In the genomic region with DNA sequence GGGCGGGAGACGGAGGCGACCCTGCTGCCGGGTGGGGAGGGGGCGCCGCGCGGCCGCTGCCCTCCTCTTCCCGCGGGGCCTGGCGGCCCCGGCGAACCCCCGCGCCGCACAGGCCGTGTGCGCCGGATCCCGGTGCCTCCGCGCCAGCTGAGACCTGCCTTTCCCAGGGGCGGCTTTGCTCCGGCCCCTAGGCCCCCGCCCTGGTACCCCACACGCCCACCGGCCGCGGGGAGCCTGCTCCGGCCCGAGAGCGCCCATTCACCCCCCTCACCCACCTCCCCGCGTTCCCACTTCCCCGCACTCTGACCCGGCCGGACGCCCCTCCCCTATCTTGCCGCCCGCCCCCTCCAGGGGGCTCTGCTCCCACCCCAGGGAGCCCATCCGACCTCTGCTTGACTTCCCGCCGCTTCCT, we compare ENCODE assay signal across 1 cellular context.
TF ChIP-seq lines count a peak whose summit lies in the region.

No MANE protein-coding gene starts in this region.

TF ChIP-seq in HCT116, 20 proteins besides CTCF, POLR2A, EP300 and RAD21 (continued from another document):
- TF ChIP-seq, protein P1, sequence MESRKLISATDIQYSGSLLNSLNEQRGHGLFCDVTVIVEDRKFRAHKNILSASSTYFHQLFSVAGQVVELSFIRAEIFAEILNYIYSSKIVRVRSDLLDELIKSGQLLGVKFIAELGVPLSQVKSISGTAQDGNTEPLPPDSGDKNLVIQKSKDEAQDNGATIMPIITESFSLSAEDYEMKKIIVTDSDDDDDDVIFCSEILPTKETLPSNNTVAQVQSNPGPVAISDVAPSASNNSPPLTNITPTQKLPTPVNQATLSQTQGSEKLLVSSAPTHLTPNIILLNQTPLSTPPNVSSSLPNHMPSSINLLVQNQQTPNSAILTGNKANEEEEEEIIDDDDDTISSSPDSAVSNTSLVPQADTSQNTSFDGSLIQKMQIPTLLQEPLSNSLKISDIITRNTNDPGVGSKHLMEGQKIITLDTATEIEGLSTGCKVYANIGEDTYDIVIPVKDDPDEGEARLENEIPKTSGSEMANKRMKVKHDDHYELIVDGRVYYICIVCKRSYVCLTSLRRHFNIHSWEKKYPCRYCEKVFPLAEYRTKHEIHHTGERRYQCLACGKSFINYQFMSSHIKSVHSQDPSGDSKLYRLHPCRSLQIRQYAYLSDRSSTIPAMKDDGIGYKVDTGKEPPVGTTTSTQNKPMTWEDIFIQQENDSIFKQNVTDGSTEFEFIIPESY (IDR thresholded peaks at IDR 0.05; ENCODE audit: extremely low read depth, insufficient replicate concordance, low read length) = no peak
- no peak for TF ChIP-seq ZFX (IDR thresholded peaks at IDR 0.05)
- no peak for TF ChIP-seq CBX3 (IDR thresholded peaks at IDR 0.05; ENCODE audit: low read depth)
- TF ChIP-seq, protein P2, sequence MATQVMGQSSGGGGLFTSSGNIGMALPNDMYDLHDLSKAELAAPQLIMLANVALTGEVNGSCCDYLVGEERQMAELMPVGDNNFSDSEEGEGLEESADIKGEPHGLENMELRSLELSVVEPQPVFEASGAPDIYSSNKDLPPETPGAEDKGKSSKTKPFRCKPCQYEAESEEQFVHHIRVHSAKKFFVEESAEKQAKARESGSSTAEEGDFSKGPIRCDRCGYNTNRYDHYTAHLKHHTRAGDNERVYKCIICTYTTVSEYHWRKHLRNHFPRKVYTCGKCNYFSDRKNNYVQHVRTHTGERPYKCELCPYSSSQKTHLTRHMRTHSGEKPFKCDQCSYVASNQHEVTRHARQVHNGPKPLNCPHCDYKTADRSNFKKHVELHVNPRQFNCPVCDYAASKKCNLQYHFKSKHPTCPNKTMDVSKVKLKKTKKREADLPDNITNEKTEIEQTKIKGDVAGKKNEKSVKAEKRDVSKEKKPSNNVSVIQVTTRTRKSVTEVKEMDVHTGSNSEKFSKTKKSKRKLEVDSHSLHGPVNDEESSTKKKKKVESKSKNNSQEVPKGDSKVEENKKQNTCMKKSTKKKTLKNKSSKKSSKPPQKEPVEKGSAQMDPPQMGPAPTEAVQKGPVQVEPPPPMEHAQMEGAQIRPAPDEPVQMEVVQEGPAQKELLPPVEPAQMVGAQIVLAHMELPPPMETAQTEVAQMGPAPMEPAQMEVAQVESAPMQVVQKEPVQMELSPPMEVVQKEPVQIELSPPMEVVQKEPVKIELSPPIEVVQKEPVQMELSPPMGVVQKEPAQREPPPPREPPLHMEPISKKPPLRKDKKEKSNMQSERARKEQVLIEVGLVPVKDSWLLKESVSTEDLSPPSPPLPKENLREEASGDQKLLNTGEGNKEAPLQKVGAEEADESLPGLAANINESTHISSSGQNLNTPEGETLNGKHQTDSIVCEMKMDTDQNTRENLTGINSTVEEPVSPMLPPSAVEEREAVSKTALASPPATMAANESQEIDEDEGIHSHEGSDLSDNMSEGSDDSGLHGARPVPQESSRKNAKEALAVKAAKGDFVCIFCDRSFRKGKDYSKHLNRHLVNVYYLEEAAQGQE (IDR thresholded peaks at IDR 0.05; ENCODE audit: low read depth) = no peak
- TF ChIP-seq, protein P3, sequence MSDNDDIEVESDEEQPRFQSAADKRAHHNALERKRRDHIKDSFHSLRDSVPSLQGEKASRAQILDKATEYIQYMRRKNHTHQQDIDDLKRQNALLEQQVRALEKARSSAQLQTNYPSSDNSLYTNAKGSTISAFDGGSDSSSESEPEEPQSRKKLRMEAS (IDR thresholded peaks at IDR 0.05) = no peak
- TF ChIP-seq CEBPB (IDR thresholded peaks at IDR 0.05; ENCODE audit: low read depth) = no peak
